ENCODE assay signal across 9 cellular contexts in the genomic region with DNA sequence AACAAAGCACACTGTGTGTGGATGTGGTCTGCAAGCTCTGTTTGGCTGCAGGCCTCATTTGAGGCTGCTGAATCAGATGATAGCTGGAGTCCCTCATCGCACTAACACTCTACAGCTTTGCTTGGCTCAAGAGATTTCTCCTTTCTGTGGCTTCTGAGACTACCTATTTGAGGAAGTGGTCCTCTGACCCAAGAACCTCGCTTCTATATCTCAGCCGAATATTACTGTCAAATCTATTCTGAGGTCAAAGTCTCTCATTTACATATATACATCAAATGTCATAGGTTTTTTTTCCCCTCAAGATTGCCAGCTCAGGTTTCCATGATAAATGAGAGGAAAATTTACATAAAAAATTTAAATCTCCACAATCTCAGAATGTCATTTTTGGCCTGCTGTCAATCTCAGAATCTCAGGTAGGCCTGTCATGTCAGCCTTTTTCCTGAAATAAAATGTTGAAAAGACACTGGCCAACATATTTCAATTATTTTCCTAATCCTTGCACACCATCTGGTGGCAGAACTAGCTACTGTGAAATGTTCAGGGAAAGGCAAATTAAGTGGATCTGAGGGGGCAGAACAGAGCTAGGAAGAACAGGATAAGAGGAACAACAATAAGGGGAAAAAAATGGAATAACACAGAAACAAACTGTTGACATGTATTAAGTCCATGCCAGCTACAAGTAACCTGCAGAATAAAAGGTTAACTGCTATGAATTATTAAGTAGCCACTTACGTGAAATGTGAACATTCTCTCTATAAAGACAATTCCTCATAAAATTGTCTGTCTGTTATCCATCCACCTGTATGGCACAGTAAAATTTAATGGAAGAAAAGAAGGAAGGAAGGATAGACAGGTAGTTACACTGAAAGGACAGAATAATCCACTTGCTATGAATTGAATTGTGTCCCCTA. TPM values are rescaled to one million over a fixed set of nuclear protein-coding genes. Genes with fewer than 3 reads are reported as not detected.
DNase-seq lines count a peak whose midpoint lies in the region; ATAC-seq and TF ChIP-seq lines count a peak whose summit lies in the region.
"Had no signal": no experiment of that assay in that cellular context is flagged by ENCODE, and none has a peak within 500 bp of the region (broad histone marks: within the 10 kb centered on the region; RNA-seq: fewer than 3 reads in every experiment).

No MANE protein-coding gene starts in this region.

- H3K27ac ChIP-seq in Peyer's patch: peak overlapping the region in 1 of 4 donors; percentile 16
- H3K27ac ChIP-seq in parathyroid adenoma: no peak overlapping the region
- H3K27ac ChIP-seq in CD8-positive, alpha-beta T cell (ENCODE audit: low read depth, low read length): no peak overlapping the region

- H2AFZ ChIP-seq in parathyroid adenoma: no peak overlapping the region

- no peak for TF ChIP-seq POLR2A in Peyer's patch (IDR thresholded peaks at IDR 0.05)

- CTCF ChIA-PET in CD8-positive, alpha-beta T cell (lab: Charles Lee): interaction anchor here (0.6 to 2.2 kb wide), 10 partner anchors 11 to 826 kb away, joined by 3 to 15 read pairs (median 3); no protein-coding TSS in a partner anchor

- DNase-seq in HS-5 (ENCODE audit: low read depth): peak; percentile 28
- no peak for DNase-seq in Peyer's patch
- DNase-seq in fibroblast of mammary gland (ENCODE audit: low read depth): peak; percentile 58
- DNase-seq in occipital lobe (lab: John Stamatoyannopoulos, UW): no peak
- no peak for DNase-seq in CD8-positive, alpha-beta T cell

- H3K4me1 ChIP-seq in Peyer's patch: peaks cover 0 to 7% (median 0%) of the 10 kb centered on the region in 4 donors
- no peaks in the 10 kb centered on the region for H3K4me1 ChIP-seq in parathyroid adenoma
- H3K4me1 ChIP-seq in CD8-positive, alpha-beta T cell (ENCODE audit: insufficient read depth, low read length): no peaks in the 10 kb centered on the region

- H3K27me3 Mint-ChIP-seq in CD8-positive, alpha-beta T cell (ENCODE audit: low read depth): no peaks in the 10 kb centered on the region

- no peaks in the 10 kb centered on the region for H3K9me3 Mint-ChIP-seq in CD8-positive, alpha-beta T cell
- H3K9me3 Mint-ChIP-seq: activated naive CD4-positive, alpha-beta T cell treated with anti-CD3 and anti-CD28 coated beads, Interleukin-2, amount 50 U/mL, for 72 hours had no signal

- H3K4me1 Mint-ChIP-seq in CD8-positive, alpha-beta T cell (ENCODE audit: low read depth): no peaks in the 10 kb centered on the region

- H3K9me3 ChIP-seq in Peyer's patch (no peaks in the 10 kb centered on the region), parathyroid adenoma (ENCODE audit: control insufficient read depth, low read length) (no peaks in the 10 kb centered on the region)
- H3K9me3 ChIP-seq in CD8-positive, alpha-beta T cell (ENCODE audit: low read length): no peaks in the 10 kb centered on the region

- no peak overlapping the region for H3K4me2 ChIP-seq in parathyroid adenoma (ENCODE audit: low read length)

- no peaks in the 10 kb centered on the region for H3K36me3 Mint-ChIP-seq in CD8-positive, alpha-beta T cell

- intact Hi-C loops in CD8-positive, alpha-beta T cell (cut with DNase I, micrococcal nuclease): loop anchor here (2.0 to 5.0 kb wide), 4 partner anchors 71 to 1091 kb away; no protein-coding TSS in a partner anchor

- H3K4me3 ChIP-seq in Peyer's patch: no peak overlapping the region
- no peak overlapping the region for H3K4me3 ChIP-seq in fibroblast of mammary gland (ENCODE audit: control insufficient read depth, low read depth, low read length)
- H3K4me3 ChIP-seq in parathyroid adenoma (ENCODE audit: low read depth, low read length): no peak overlapping the region
- no peak overlapping the region for H3K4me3 ChIP-seq in CD8-positive, alpha-beta T cell (ENCODE audit: low read depth, low read length)

- no peak overlapping the region for H3K27ac Mint-ChIP-seq in CD8-positive, alpha-beta T cell

- POLR2A ChIA-PET in CD8-positive, alpha-beta T cell (lab: Charles Lee): no interaction called here

- H3K4me3 Mint-ChIP-seq in CD8-positive, alpha-beta T cell: no peak overlapping the region

- H3K79me2 ChIP-seq in parathyroid adenoma: peaks cover 4% of the 10 kb centered on the region

- peak; percentile 98 for ATAC-seq in GM21529 (IDR thresholded peaks at IDR 0.05; ENCODE audit: unreplicated experiment)
- no peak for ATAC-seq in CD8-positive, alpha-beta T cell

- H3K9ac ChIP-seq in parathyroid adenoma: no peak overlapping the region

- TF ChIP-seq CTCF in GM12874 (IDR thresholded peaks at IDR 0.05; ENCODE audit: insufficient read depth, low read depth, low read length) (0 out of 2 replicates have a peak, but pooled peaks have one; percentile 8), Peyer's patch (IDR thresholded peaks at IDR 0.05) (peak in 4 of 6 experiments; percentile 6 to 68 (median 61)), fibroblast of mammary gland (conservative IDR thresholded peaks at IDR 0.05; ENCODE audit: control insufficient read depth, insufficient read depth, low read depth, low read length) (peak; percentile 58), parathyroid adenoma (IDR thresholded peaks at IDR 0.05) (peak; percentile 60)
- no peak for TF ChIP-seq CTCF in CD8-positive, alpha-beta T cell (IDR thresholded peaks at IDR 0.05)

- no peaks in the 10 kb centered on the region for H3K36me3 ChIP-seq in Peyer's patch
- no peaks in the 10 kb centered on the region for H3K36me3 ChIP-seq in parathyroid adenoma (ENCODE audit: control insufficient read depth, insufficient read depth, low read length)
- H3K36me3 ChIP-seq in CD8-positive, alpha-beta T cell (ENCODE audit: insufficient read depth, low read length): no peaks in the 10 kb centered on the region

- H3K27me3 ChIP-seq in Peyer's patch (no peaks in the 10 kb centered on the region), parathyroid adenoma (ENCODE audit: control insufficient read depth, insufficient read depth, low read length) (no peaks in the 10 kb centered on the region)
- no peaks in the 10 kb centered on the region for H3K27me3 ChIP-seq in CD8-positive, alpha-beta T cell (ENCODE audit: insufficient read depth, low read length)

RNA-seq across cellular contexts. Expression of a gene that starts 39.3 kb away (rescaled TPM):
- total RNA-seq in Peyer's patch (10 to 100 TPM in 2 of 4 donors, 1 to 10 TPM in 2; 6.3 to 17.0 (median 9.6) TPM), occipital lobe (2.7 TPM)
- 1 to 10 TPM in 1 of 2 experiments, under 1 TPM in 1; 0.76 to 1.2 TPM for total RNA-seq in CD8-positive, alpha-beta T cell

Comparison
In these comparisons a context has a peak if more than half of its experiments do, and no peak if none do; other contexts are left out.
1. DNase-seq: peak in HS-5 (single experiment) and fibroblast of mammary gland (single experiment); none in Peyer's patch (0 of 3), occipital lobe (single experiment) and CD8-positive, alpha-beta T cell (0 of 7).